8 cellular contexts compared by ENCODE assay signal in the genomic region with DNA sequence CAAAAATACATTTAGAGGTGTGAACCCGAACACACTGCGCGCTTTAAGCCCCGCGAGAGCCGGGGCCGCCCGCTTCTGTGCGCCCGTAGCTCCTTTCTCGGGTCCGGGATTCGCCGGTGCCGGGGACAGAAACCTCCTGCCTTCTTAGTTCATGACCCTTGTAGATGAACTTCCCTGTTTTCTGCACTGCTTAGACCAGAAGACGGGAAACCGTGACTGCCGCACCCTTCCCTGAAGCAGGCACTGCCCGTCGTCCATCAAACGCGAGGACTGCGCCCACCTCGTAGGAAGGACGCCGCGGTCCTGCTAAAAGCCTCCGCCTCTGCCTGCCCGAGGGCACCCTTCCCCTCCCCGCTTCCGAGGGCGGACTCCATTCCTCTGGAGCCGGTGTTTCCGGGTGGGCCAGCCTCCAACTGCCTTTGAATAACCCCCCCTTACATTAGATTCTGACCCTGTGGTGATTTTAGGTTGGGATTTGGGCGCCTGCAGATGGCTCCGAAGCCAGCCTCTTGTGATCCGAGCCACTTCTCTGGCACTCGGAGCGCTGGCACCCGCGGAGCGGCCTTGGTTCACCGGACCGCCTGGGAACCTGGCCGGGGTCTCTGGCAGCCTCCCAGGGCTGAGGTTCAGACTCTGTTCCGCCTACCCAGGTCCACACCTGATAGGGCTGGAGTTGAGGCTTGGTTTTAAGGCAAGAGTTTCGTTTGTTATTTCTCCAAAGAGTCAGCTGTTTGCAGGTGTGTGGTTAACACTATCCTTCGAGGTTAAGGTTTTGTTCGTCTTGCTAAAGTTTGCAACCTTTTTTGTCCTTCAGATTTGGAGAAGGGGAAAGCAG. TPM values are rescaled to one million over a fixed set of nuclear protein-coding genes. Genes with fewer than 3 reads are reported as not detected.
DNase-seq lines count a peak whose midpoint lies in the region; ATAC-seq, FAIRE-seq and TF ChIP-seq lines count a peak whose summit lies in the region.

No MANE protein-coding gene starts in this region.

- POLR2A ChIA-PET in Panc1 (lab: Charles Lee): interaction anchor here (0.7 kb wide), 1 partner anchor 536 kb away, joined by 4 read pairs; no protein-coding TSS in a partner anchor

- DNase-seq in Panc1 (ENCODE audit: low read depth, low spot score): no peak
- peak; percentile 9 for DNase-seq in bronchial epithelial cell (ENCODE audit: low read depth)
- peak; percentile 95 for DNase-seq in kidney
- peak; percentile 38 to 47 for DNase-seq in stimulated activated CD4-positive, alpha-beta T cell treated with anti-CD3 and anti-CD28 coated beads, Interleukin-2, amount 100 ng/mL, for 24 hours
- no peak for DNase-seq in NCI-H1694 treated with DMSO at 0.1 percent for 48 hours (lab: John Stamatoyannopoulos, UW)

- CTCF ChIA-PET in Panc1 (lab: Charles Lee): no interaction called here

- H3K27me3 ChIP-seq in BLaER1 treated with 17β-estradiol and CSF1 and Interleukin-3, amounts not matched to agents 10 nM and 100 nM: peaks cover 0 to 11% (median 0%) of the 10 kb centered on the region in 11 experiments; a peak in 4 of 22 replicates
- no peaks in the 10 kb centered on the region for H3K27me3 ChIP-seq in Panc1 (ENCODE audit: control insufficient read depth, insufficient read depth, low read length)
- no peaks in the 10 kb centered on the region for H3K27me3 ChIP-seq in bronchial epithelial cell (ENCODE audit: control insufficient read depth, insufficient read depth, low read length)

- intact Hi-C loops in Panc1 (cut with micrococcal nuclease; ENCODE audit: unreplicated experiment) (loop anchor here (2.0 to 10.0 kb wide), 2 partner anchors 50 to 74 kb away; a partner anchor contains a TSS), kidney (cut with DNase I) (no loop called here)

- H3K4me1 ChIP-seq in BLaER1 treated with 17β-estradiol and CSF1 and Interleukin-3, amounts not matched to agents 10 nM and 100 nM: peaks cover 64 to 87% (median 79%) of the 10 kb centered on the region in 10 experiments
- peaks cover 19% of the 10 kb centered on the region for H3K4me1 ChIP-seq in Panc1 (ENCODE audit: control insufficient read depth, insufficient read depth, low read length)
- peaks cover 29 to 30% of the 10 kb centered on the region in 2 donors for H3K4me1 ChIP-seq in kidney (ENCODE audit: control insufficient read depth in 1 of 2, insufficient read depth in 1 of 2, low read depth in 1 of 2, low read length in 2 of 2)

- FAIRE-seq in bronchial epithelial cell (lab: Jason Lieb, UNC): no peak
- no peak for FAIRE-seq in kidney (lab: Jason Lieb, UNC)

- TF ChIP-seq CTCF in Panc1 (IDR thresholded peaks at IDR 0.05) (no peak), bronchial epithelial cell (IDR thresholded peaks at IDR 0.05; ENCODE audit: insufficient read depth, low read length, severe bottlenecking) (no peak), kidney (IDR thresholded peaks at IDR 0.05; ENCODE audit: borderline replicate concordance, extremely low read depth, insufficient read depth) (no peak)

- H4K20me1 ChIP-seq in BLaER1 treated with 17β-estradiol and CSF1 and Interleukin-3, amounts not matched to agents 10 nM and 100 nM: peaks cover 33 to 35% (median 34%) of the 10 kb centered on the region in 11 experiments

- ATAC-seq in GM21423 (IDR thresholded peaks at IDR 0.05; ENCODE audit: unreplicated experiment) (peak; percentile 10), Panc1 (peak; percentile 23; the same call in 1 of the 2 replicates), GM21576 (IDR thresholded peaks at IDR 0.05; ENCODE audit: unreplicated experiment) (no peak)

- peak overlapping the region; percentile 87 to 99 (median 97) for H3K27ac ChIP-seq in BLaER1 treated with 17β-estradiol and CSF1 and Interleukin-3, amounts not matched to agents 10 nM and 100 nM
- H3K27ac ChIP-seq in Panc1 (ENCODE audit: low read length): peak overlapping the region; percentile 92
- peak overlapping the region; percentile 94 to 95 for H3K27ac ChIP-seq in kidney (ENCODE audit: low read depth in 2 of 2, low read length in 2 of 2)

- H3K4me3 ChIP-seq in BLaER1 treated with 17β-estradiol and CSF1 and Interleukin-3, amounts not matched to agents 10 nM and 100 nM: peak overlapping the region; percentile 90 to 100 (median 94)
- H3K4me3 ChIP-seq in Panc1 (ENCODE audit: low read depth in 2 of 2, low read length in 2 of 2) (peak overlapping the region; percentile 68 to 81), bronchial epithelial cell (ENCODE audit: low read depth, low read length) (peak overlapping the region; percentile 72), kidney (ENCODE audit: low read length in 2 of 2) (peak overlapping the region; percentile 47 to 70)

- peak overlapping the region; percentile 85 to 99 (median 95) for H3K4me2 ChIP-seq in BLaER1 treated with 17β-estradiol and CSF1 and Interleukin-3, amounts not matched to agents 10 nM and 100 nM

- H3K9me3 ChIP-seq in BLaER1 treated with 17β-estradiol and CSF1 and Interleukin-3, amounts not matched to agents 10 nM and 100 nM (replicated peaks in 1 of 11): no peaks in the 10 kb centered on the region
- no peaks in the 10 kb centered on the region for H3K9me3 ChIP-seq in Panc1 (ENCODE audit: control insufficient read depth, insufficient read depth, low read depth, low read length)
- no peaks in the 10 kb centered on the region for H3K9me3 ChIP-seq in kidney (ENCODE audit: control insufficient read depth in 1 of 2, low read length in 2 of 2)

- in situ Hi-C loops in Panc1 (cut with HindIII; ENCODE audit: low pct_unique_long_range_greater_than_20kb, low sequenced_read_pairs): no loop called here

- BruUV-seq in Panc1 (replicated peaks; lab: Mats Ljungman, UMichigan): no TSS peak

- H3K9ac ChIP-seq in BLaER1 treated with 17β-estradiol and CSF1 and Interleukin-3, amounts not matched to agents 10 nM and 100 nM: peak overlapping the region; percentile 90 to 98 (median 95)
- peak overlapping the region; percentile 35 to 83 for H3K9ac ChIP-seq in kidney (ENCODE audit: low read length in 2 of 2)

- peaks cover 0 to 17% (median 6%) of the 10 kb centered on the region in 11 experiments; a peak in 7 of 22 replicates for H3K36me3 ChIP-seq in BLaER1 treated with 17β-estradiol and CSF1 and Interleukin-3, amounts not matched to agents 10 nM and 100 nM
- H3K36me3 ChIP-seq in Panc1 (ENCODE audit: control insufficient read depth, insufficient read depth, low read length) (no peaks in the 10 kb centered on the region), bronchial epithelial cell (ENCODE audit: control insufficient read depth, insufficient read depth, low read length) (no peaks in the 10 kb centered on the region), kidney (ENCODE audit: control insufficient read depth in 1 of 2, insufficient read depth in 2 of 2, low read length in 2 of 2) (no peaks in the 10 kb centered on the region)

RNA-seq across cellular contexts. Expression of a gene that starts 1.2 kb away (rescaled TPM):
- total RNA-seq in Panc1 (2021; ENCODE audit: unreplicated experiment) (226 TPM), bronchial epithelial cell (107 and 124 TPM in 2 replicates), kidney (378 TPM)
- 169 TPM for polyA plus RNA-seq in Panc1 (2012; ENCODE audit: insufficient read length)
- polyA plus RNA-seq in kidney (ENCODE audit: insufficient read depth, low read depth, low replicate concordance): 187 TPM

RNA-seq across cellular contexts. Expression of a gene that starts 46.0 kb away (rescaled TPM):
- total RNA-seq in Panc1 (2021; ENCODE audit: unreplicated experiment) (3.0 TPM), bronchial epithelial cell (0.26 and 1.1 TPM in 2 replicates), kidney (111 TPM)
- 3.4 TPM for polyA plus RNA-seq in Panc1 (2012; ENCODE audit: insufficient read length)
- 9.5 TPM for polyA plus RNA-seq in kidney (ENCODE audit: insufficient read depth, low read depth, low replicate concordance)

RNA-seq across cellular contexts. Expression of a gene that starts 56.9 kb away (rescaled TPM):
- total RNA-seq in Panc1 (2021; ENCODE audit: unreplicated experiment) (41.4 TPM), bronchial epithelial cell (103 and 131 TPM in 2 replicates), kidney (88.6 TPM)
- 55.8 TPM for polyA plus RNA-seq in Panc1 (2012; ENCODE audit: insufficient read length)
- 89.9 TPM for polyA plus RNA-seq in kidney (ENCODE audit: insufficient read depth, low read depth, low replicate concordance)

Comparison
In these comparisons a context has a peak if more than half of its experiments do, and no peak if none do; other contexts are left out.
1. DNase-seq: peak in bronchial epithelial cell (single experiment), kidney (single experiment) and stimulated activated CD4-positive, alpha-beta T cell treated with anti-CD3 and anti-CD28 coated beads, Interleukin-2, amount 100 ng/mL, for 24 hours (2 of 2); none in Panc1 (single experiment) and NCI-H1694 treated with DMSO at 0.1 percent for 48 hours (single experiment).
2. RNA of a gene that starts 46.0 kb away (total RNA-seq): 111 TPM in kidney (single experiment); 3.0 TPM in Panc1 (single experiment) and 0.26 to 1.1 TPM in bronchial epithelial cell; every median in the first group is over 10 times any median in the second.
3. Peak in every context shown above with its lines, with median percentiles within 50 percentile points of each other: H3K27ac ChIP-seq and H3K4me3 ChIP-seq.